Comparison of ENCODE assay signal across 21 cellular contexts in the genomic region with DNA sequence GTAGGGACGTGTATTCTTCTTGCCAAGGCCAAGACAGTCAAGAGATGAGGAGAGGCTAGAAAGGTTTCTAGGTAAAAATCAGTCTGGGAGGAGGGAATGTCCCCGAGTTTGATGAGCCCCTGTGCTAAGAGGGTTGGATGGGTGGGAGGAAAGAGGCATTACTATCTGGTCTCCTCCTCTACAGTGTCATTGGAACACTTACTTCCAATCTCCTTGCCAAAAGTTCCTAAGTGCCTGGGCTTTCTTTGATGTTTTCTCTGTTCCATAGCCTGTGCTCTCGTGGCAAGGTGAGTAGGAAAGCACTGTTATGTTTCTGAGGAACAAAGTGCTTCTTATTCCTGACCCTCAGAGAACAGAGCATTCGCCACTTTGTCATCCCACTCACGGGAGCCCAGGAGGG. TPM values are rescaled to one million over a fixed set of nuclear protein-coding genes. Genes with fewer than 3 reads are reported as not detected.
A peak's percentile ranks its signal among the peaks of the same experiment; 100 is the strongest.
DNase-seq lines count a peak whose midpoint lies in the region; ATAC-seq, FAIRE-seq and TF ChIP-seq lines count a peak whose summit lies in the region.
"Had no signal": no experiment of that assay in that cellular context is flagged by ENCODE, and none has a peak within 500 bp of the region (broad histone marks: within the 10 kb centered on the region; RNA-seq: fewer than 3 reads in every experiment).

A gene with protein sequence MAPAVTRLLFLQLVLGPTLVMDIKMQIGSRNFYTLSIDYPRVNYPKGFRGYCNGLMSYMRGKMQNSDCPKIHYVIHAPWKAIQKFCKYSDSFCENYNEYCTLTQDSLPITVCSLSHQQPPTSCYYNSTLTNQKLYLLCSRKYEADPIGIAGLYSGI (minus strand): TSS at position 101 of the 400 bp plus-strand sequence. CDS start 519 bp downstream, outside the sequence.

- no peak for FAIRE-seq in GM12878 (lab: Jason Lieb, UNC)

- no peak within 1 kb of the TSS for H3K9ac ChIP-seq in GM12878 (ENCODE audit: control insufficient read depth, insufficient read depth, low read length)
- peak within 1 kb of the TSS; percentile 2 for H3K9ac ChIP-seq in fibroblast of lung (ENCODE audit: insufficient read depth, low read length)
- H3K9ac ChIP-seq: BLaER1 had no signal

- CTCF ChIA-PET in GM12878 (lab: Yijun Ruan, JAX): interaction anchor here (1.0 to 3.2 kb wide), 5 partner anchors 12 to 71 kb away, joined by 3 to 14 read pairs (median 4); no protein-coding TSS in a partner anchor

- no peak for TF ChIP-seq EP300 in GM12878 (IDR thresholded peaks at IDR 0.05; ENCODE audit: borderline replicate concordance in 1 of 2, control insufficient read depth in 1 of 2, low read depth in 2 of 2, low read length in 2 of 2)

- TF ChIP-seq CTCF in GM12878 (IDR thresholded peaks at IDR 0.05 in 2 of 3, conservative IDR thresholded peaks at IDR 0.05 in 1 of 3; ENCODE audit: control insufficient read depth in 2 of 3, extremely low read depth in 1 of 3, insufficient read depth in 1 of 3, low read depth in 3 of 3, low read length in 3 of 3): no peak
- no peak for TF ChIP-seq CTCF in fibroblast of lung (conservative IDR thresholded peaks at IDR 0.05 in 1 of 2, IDR thresholded peaks at IDR 0.05 in 1 of 2; ENCODE audit: low read depth in 1 of 2, low read length in 2 of 2)
- no peak for TF ChIP-seq CTCF in gastrocnemius medialis (IDR thresholded peaks at IDR 0.05 in 4 of 5, conservative IDR thresholded peaks at IDR 0.05 in 1 of 5)

- H3K9me3 ChIP-seq in GM12878 (replicated peaks; ENCODE audit: control insufficient read depth, insufficient read depth, low read length) (no peaks in the 10 kb centered on the region), fibroblast of lung (ENCODE audit: control insufficient read depth, insufficient read depth, low read depth, low read length) (no peaks in the 10 kb centered on the region), gastrocnemius medialis (no peaks in the 10 kb centered on the region)
- H3K9me3 ChIP-seq: BLaER1 had no signal

- no TSS peak for BruUV-seq in GM12878 (replicated peaks; lab: Mats Ljungman, UMichigan)

- DNase-seq in GM12878 (ENCODE audit: low read depth, low spot score) (no peak), fibroblast of lung (ENCODE audit: low read depth in 2 of 2) (no peak), gastrocnemius medialis (no peak)
- DNase-seq: 8988T; CD4-positive, alpha-beta memory T cell; DMS153; DMS79 treated with DMSO at 0.1 percent for 48 hours; GF-D8; GOT3; H7; HFFc6 had no signal

- RAD21 ChIA-PET in GM12878 (lab: Charles Lee; ENCODE audit: unreplicated experiment): no interaction called here

- ATAC-seq in GM12878: no peak
- ATAC-seq in gastrocnemius medialis: no peak
- ATAC-seq in HG02798 (IDR thresholded peaks at IDR 0.05; ENCODE audit: poor library complexity, unreplicated experiment): no peak
- no peak for ATAC-seq in HG02763 (IDR thresholded peaks at IDR 0.05; ENCODE audit: unreplicated experiment)
- no peak for ATAC-seq in HG03108 (IDR thresholded peaks at IDR 0.05; ENCODE audit: unreplicated experiment)
- no peak for ATAC-seq in GM19351 (IDR thresholded peaks at IDR 0.05; ENCODE audit: unreplicated experiment)
- ATAC-seq: HCT116 had no signal

- TF ChIP-seq POLR2A in GM12878 (IDR thresholded peaks at IDR 0.05; ENCODE audit: low read depth, low read length) (no peak), gastrocnemius medialis (IDR thresholded peaks at IDR 0.05) (no peak)

- H4K20me1 ChIP-seq in GM12878 (ENCODE audit: control insufficient read depth, insufficient read depth): no peaks in the 10 kb centered on the region
- H4K20me1 ChIP-seq in fibroblast of lung (ENCODE audit: control insufficient read depth, extremely low read depth, insufficient read depth, low read length): no peaks in the 10 kb centered on the region
- H4K20me1 ChIP-seq: BLaER1 had no signal

- peak within 1 kb of the TSS; percentile 13 for H2AFZ ChIP-seq in GM12878 (ENCODE audit: control insufficient read depth, low read depth, low read length)
- no peak within 1 kb of the TSS for H2AFZ ChIP-seq in fibroblast of lung (ENCODE audit: low read length)

- SMC1A ChIA-PET in GM12878 (lab: Charles Lee; ENCODE audit: uncharacterized antibody, unreplicated experiment): no interaction called here

- TF ChIP-seq RAD21 in GM12878 (IDR thresholded peaks at IDR 0.05; ENCODE audit: insufficient read depth, low read depth, low read length): no peak

- WGBS in GM12878 (ENCODE audit: insufficient coverage, insufficient replicate concordance, low lambda C conversion rate, missing lambda C conversion rate): 7% methylated on average over 5 of the region's 5 CpGs

- intact Hi-C loops in GM12878 (cut with micrococcal nuclease; ENCODE audit: unreplicated experiment): no loop called here
- intact Hi-C loops in gastrocnemius medialis (cut with DNase I; ENCODE audit: low total_unique reads): no loop called here

- H3K36me3 ChIP-seq in GM12878 (ENCODE audit: control insufficient read depth in 2 of 2, insufficient read depth in 2 of 2, low read length in 1 of 2) (no peaks in the 10 kb centered on the region), fibroblast of lung (ENCODE audit: control insufficient read depth, insufficient read depth, low read length) (no peaks in the 10 kb centered on the region), gastrocnemius medialis (no peaks in the 10 kb centered on the region)
- H3K36me3 ChIP-seq: BLaER1 had no signal

- H3K4me2 ChIP-seq in GM12878 (ENCODE audit: control insufficient read depth, insufficient read depth): peak within 1 kb of the TSS; percentile 4
- no peak within 1 kb of the TSS for H3K4me2 ChIP-seq in fibroblast of lung (ENCODE audit: extremely low read depth, insufficient read depth, low read length)
- H3K4me2 ChIP-seq: BLaER1 had no signal

- in situ Hi-C loops in GM12878 (cut with MboI) (no loop called here), gastrocnemius medialis (cut with MboI; ENCODE audit: low sequenced_read_pairs in 4 of 4) (loop anchor here in 1 of 4 donors (25.0 kb wide), 1 partner anchor 572 kb away; a partner anchor contains a TSS)

- H3K4me1 ChIP-seq in GM12878 (ENCODE audit: control insufficient read depth, insufficient read depth, low read length) (peaks cover 8% of the 10 kb centered on the region), fibroblast of lung (ENCODE audit: control insufficient read depth, extremely low read depth, insufficient read depth, low read length) (no peaks in the 10 kb centered on the region), gastrocnemius medialis (peaks cover 29 to 57% of the 10 kb centered on the region in 2 donors)
- H3K4me1 ChIP-seq: BLaER1 had no signal

- H3K4me3 ChIP-seq in GM12878 (no peak within 1 kb of the TSS), fibroblast of lung (replicated peaks in 1 of 4; ENCODE audit: control extremely low read depth in 1 of 4, insufficient read depth in 1 of 4, low read depth in 3 of 4, low read length in 4 of 4) (no peak within 1 kb of the TSS), gastrocnemius medialis (no peak within 1 kb of the TSS)
- H3K4me3 ChIP-seq: BLaER1 had no signal

- peaks cover 0 to 9% of the 10 kb centered on the region in 2 experiments; a peak in 2 of 4 replicates for H3K27me3 ChIP-seq in GM12878 (replicated peaks in 1 of 2; ENCODE audit: control insufficient read depth in 2 of 2, insufficient read depth in 2 of 2, low read length in 1 of 2)
- peaks cover 29% of the 10 kb centered on the region for H3K27me3 ChIP-seq in fibroblast of lung (ENCODE audit: control insufficient read depth, insufficient read depth, low read length)
- no peaks in the 10 kb centered on the region for H3K27me3 ChIP-seq in gastrocnemius medialis
- H3K27me3 ChIP-seq: BLaER1 had no signal

- H3K79me2 ChIP-seq in GM12878 (ENCODE audit: control insufficient read depth, insufficient read depth, low read length) (no peaks in the 10 kb centered on the region), fibroblast of lung (ENCODE audit: control insufficient read depth, insufficient read depth, low read length) (no peaks in the 10 kb centered on the region)

- POLR2A ChIA-PET in GM12878 (lab: Charles Lee): no interaction called here

- H3K27ac ChIP-seq in GM12878 (ENCODE audit: control insufficient read depth, insufficient read depth) (no peak within 1 kb of the TSS), fibroblast of lung (ENCODE audit: insufficient read depth, low read length) (no peak within 1 kb of the TSS), gastrocnemius medialis (peak within 1 kb of the TSS in 3 of 4 donors; percentile 23 to 83 (median 35))
- H3K27ac ChIP-seq: BLaER1 had no signal

TF ChIP-seq in GM12878, 131 proteins besides CTCF, POLR2A, EP300 and RAD21:
- TF ChIP-seq, protein P1, sequence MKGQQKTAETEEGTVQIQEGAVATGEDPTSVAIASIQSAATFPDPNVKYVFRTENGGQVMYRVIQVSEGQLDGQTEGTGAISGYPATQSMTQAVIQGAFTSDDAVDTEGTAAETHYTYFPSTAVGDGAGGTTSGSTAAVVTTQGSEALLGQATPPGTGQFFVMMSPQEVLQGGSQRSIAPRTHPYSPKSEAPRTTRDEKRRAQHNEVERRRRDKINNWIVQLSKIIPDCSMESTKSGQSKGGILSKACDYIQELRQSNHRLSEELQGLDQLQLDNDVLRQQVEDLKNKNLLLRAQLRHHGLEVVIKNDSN (IDR thresholded peaks at IDR 0.05; ENCODE audit: borderline replicate concordance, extremely low read length, insufficient read depth, low read depth, low read length): no peak
- no peak for TF ChIP-seq ETV6 (conservative IDR thresholded peaks at IDR 0.05 in 1 of 2, IDR thresholded peaks at IDR 0.05 in 1 of 2; ENCODE audit: borderline replicate concordance in 1 of 2, low read depth in 1 of 2)

RNA-seq across cellular contexts. Expression of the gene that starts here (rescaled TPM):
- total RNA-seq in GM12878 (2013; cell fraction: nucleolus; rRNA removed): not detected in 2 replicates
- total RNA-seq in GM12878 (2014; rRNA removed) (not detected in 2 replicates), GM12878 (2014; rRNA removed; fragmentation: Illumina TruSeq; extraction: Trizol) (not detected in 2 replicates), GM12878 (2021) (not detected in 2 replicates), fibroblast of lung (not detected in 2 replicates), gastrocnemius medialis (not detected)
- not detected for polyA plus RNA-seq in GM12878 (2011; ENCODE audit: low read depth)
- polyA plus RNA-seq in GM12878 (2011; rRNA removed) (not detected in 2 replicates), GM12878 (2014; fragmentation: Illumina TruSeq; extraction: Trizol) (not detected in 2 replicates), GM12878 (2014; fragmentation: Nextera tagmentation; extraction: Ambion mirVana) (not detected), GM12878 (2014; rRNA removed) (not detected in 2 replicates), GM12878 (2016; fragmentation: Nextera tagmentation; extraction: Ambion mirVana) (not detected), fibroblast of lung (not detected in 2 replicates)
- not detected in 2 replicates for polyA plus RNA-seq in GM12878 (2011; cell fraction: cytosol; rRNA removed)
- not detected in 2 replicates for polyA plus RNA-seq in GM12878 (2011; cell fraction: nucleus; rRNA removed)
- not detected in 2 replicates for polyA plus RNA-seq in GM12878 (2012)
- polyA minus RNA-seq in GM12878 (2011; rRNA and poly(A)+ RNA removed): not detected in 2 replicates
- polyA minus RNA-seq in GM12878 (2011; cell fraction: cytosol; rRNA and poly(A)+ RNA removed): not detected in 2 replicates
- not detected in 2 replicates for polyA minus RNA-seq in GM12878 (2011; cell fraction: nucleus; rRNA and poly(A)+ RNA removed)
- polyA plus RNA-seq in fibroblast of lung (2012): not detected in 2 replicates
- not detected in 2 replicates for polyA minus RNA-seq in fibroblast of lung (ENCODE audit: low replicate concordance)
- total RNA-seq: A673; CD4-positive, alpha-beta memory T cell; H7; HFFc6; HT-29 had no signal
- polyA plus RNA-seq: AG04450; CD14-positive monocyte; CD4-positive, alpha-beta memory T cell had no signal

Comparison
In these comparisons a context has a peak if more than half of its experiments do, and no peak if none do; other contexts are left out.
1. H3K27ac ChIP-seq: peak in gastrocnemius medialis (3 of 4); none in GM12878 (single experiment) and fibroblast of lung (single experiment).